ENCODE assay signal across 22 cellular contexts in genomic region chr10:111493024-111493625, GRCh38.
"Had no signal": no experiment of that assay in that cellular context is flagged by ENCODE, and none has a peak within 500 bp of the region (broad histone marks: within the 10 kb centered on the region; RNA-seq: fewer than 3 reads in every experiment).

No MANE protein-coding gene starts in this region.

- H3K36me3 Mint-ChIP-seq: activated naive CD4-positive, alpha-beta T cell treated with anti-CD3 and anti-CD28 coated beads, Interleukin-2, amount 10 ng/mL, durations not matched to agents 7 days and 5 days; activated naive CD8-positive, alpha-beta T cell treated with anti-CD3 and anti-CD28 coated beads for 36 hours had no signal

- H3K36me3 ChIP-seq: brain microvascular endothelial cell, cardiac muscle cell had no signal

- H3K27ac ChIP-seq: brain microvascular endothelial cell, cardiac muscle cell had no signal

- DNase-seq: activated B cell treated with CpG ODN at 0.5 μM for 24 hours; activated CD4-positive, alpha-beta T cell treated with anti-CD3 and anti-CD28 coated beads for 1 hour; activated CD4-positive, alpha-beta T cell treated with anti-CD3 and anti-CD28 coated beads, Interleukin-2, amount 10 ng/mL, durations not matched to agents 24 days and 14 days; activated CD4-positive, alpha-beta T cell treated with anti-CD3 and anti-CD28 coated beads, Interleukin-2, amount 50 U/mL, for 48 hours; activated gamma-delta T cell treated with Interleukin-2 at 50 U/mL for 16 hours; activated naive CD4-positive, alpha-beta T cell treated with anti-CD3 and anti-CD28 coated beads, Interleukin-2, amount 10 ng/mL, durations not matched to agents 7 days and 5 days; activated naive CD8-positive, alpha-beta T cell treated with anti-CD3 and anti-CD28 coated beads for 36 hours; activated T-cell treated with anti-CD3 and anti-CD28 coated beads for 4 hours; activated T-cell treated with anti-CD3 and anti-CD28 coated beads, Interleukin-2, amount 50 U/mL, for 48 hours; brain microvascular endothelial cell; KBM-7; NCI-H1092 treated with DMSO at 0.1 percent for 48 hours; NCI-H1436; NCI-H1694 treated with DMSO at 0.1 percent for 48 hours; NCI-H2029 treated with DMSO at 0.1 percent for 48 hours; NCI-H510A treated with DMSO at 0.1 percent for 48 hours; NCI-H69; SIG-M5; T-helper 17 cell; T-helper 9 cell had no signal

- H3K27me3 Mint-ChIP-seq: activated naive CD4-positive, alpha-beta T cell treated with anti-CD3 and anti-CD28 coated beads, Interleukin-2, amount 10 ng/mL, durations not matched to agents 7 days and 5 days had no signal

- H3K27me3 ChIP-seq: brain microvascular endothelial cell, cardiac muscle cell had no signal

- H3K4me3 Mint-ChIP-seq: activated B cell treated with CpG ODN at 0.5 μM for 24 hours; activated CD4-positive, alpha-beta T cell treated with anti-CD3 and anti-CD28 coated beads, Interleukin-2, amount 10 ng/mL, durations not matched to agents 24 days and 14 days; activated naive CD4-positive, alpha-beta T cell treated with anti-CD3 and anti-CD28 coated beads, Interleukin-2, amount 10 ng/mL, durations not matched to agents 7 days and 5 days; activated naive CD8-positive, alpha-beta T cell treated with anti-CD3 and anti-CD28 coated beads for 36 hours; activated T-helper 17 cell treated with anti-CD3 and anti-CD28 coated beads, Interleukin-2, amount 50 U/mL, for 72 hours; T-helper 17 cell had no signal

- H3K4me1 Mint-ChIP-seq: activated B cell treated with CpG ODN at 0.5 μM for 24 hours; activated CD4-positive, alpha-beta T cell treated with anti-CD3 and anti-CD28 coated beads, Interleukin-2, amount 10 ng/mL, durations not matched to agents 24 days and 14 days; activated naive CD4-positive, alpha-beta T cell treated with anti-CD3 and anti-CD28 coated beads, Interleukin-2, amount 10 ng/mL, durations not matched to agents 7 days and 5 days; activated naive CD8-positive, alpha-beta T cell treated with anti-CD3 and anti-CD28 coated beads for 36 hours; activated T-helper 17 cell treated with anti-CD3 and anti-CD28 coated beads, Interleukin-2, amount 50 U/mL, for 72 hours; T-helper 17 cell had no signal

- H3K4me3 ChIP-seq: cardiac muscle cell had no signal

- H3K27ac Mint-ChIP-seq: activated B cell treated with CpG ODN at 0.5 μM for 24 hours; activated CD4-positive, alpha-beta T cell treated with anti-CD3 and anti-CD28 coated beads, Interleukin-2, amount 10 ng/mL, durations not matched to agents 24 days and 14 days; activated naive CD4-positive, alpha-beta T cell treated with anti-CD3 and anti-CD28 coated beads, Interleukin-2, amount 10 ng/mL, durations not matched to agents 7 days and 5 days; activated naive CD8-positive, alpha-beta T cell treated with anti-CD3 and anti-CD28 coated beads for 36 hours; activated T-helper 17 cell treated with anti-CD3 and anti-CD28 coated beads, Interleukin-2, amount 50 U/mL, for 72 hours; T-helper 17 cell had no signal
